ENCODE assay signal across 18 cellular contexts in genomic region chr11:22677153-22677890, GRCh38. TPM values are rescaled to one million over a fixed set of nuclear protein-coding genes. Genes with fewer than 3 reads are reported as not detected.
DNase-seq lines count a peak whose midpoint lies in the region; ATAC-seq and TF ChIP-seq lines count a peak whose summit lies in the region.
"Had no signal": no experiment of that assay in that cellular context is flagged by ENCODE, and none has a peak within 500 bp of the region (broad histone marks: within the 10 kb centered on the region; RNA-seq: fewer than 3 reads in every experiment).

No MANE protein-coding gene starts in this region.

- H3K27ac Mint-ChIP-seq in effector memory CD8-positive, alpha-beta T cell = no peak overlapping the region
- H3K27ac Mint-ChIP-seq: activated CD8-positive, alpha-beta T cell treated with anti-CD3 and anti-CD28 coated beads for 36 hours; brain; CD4-positive, alpha-beta memory T cell; GM23338 had no signal

- intact Hi-C loops in psoas muscle (cut with DNase I) = loop anchor here in 1 of 2 donors (5.0 kb wide), 1 partner anchor 45 kb away; no protein-coding TSS in a partner anchor

- peaks cover 3 to 12% of the 10 kb centered on the region in 2 donors for H3K27me3 Mint-ChIP-seq in effector memory CD8-positive, alpha-beta T cell
- H3K27me3 Mint-ChIP-seq: brain had no signal

- TF ChIP-seq CTCF in psoas muscle (IDR thresholded peaks at IDR 0.05) = no peak

- H3K27ac ChIP-seq in psoas muscle = peak overlapping the region; percentile 75
- H3K27ac ChIP-seq: left lung, RWPE1, testis had no signal

- no peaks in the 10 kb centered on the region for H3K9me3 ChIP-seq in psoas muscle
- H3K9me3 ChIP-seq: left lung, testis had no signal

- no peaks in the 10 kb centered on the region for H3K4me1 Mint-ChIP-seq in effector memory CD8-positive, alpha-beta T cell (ENCODE audit: low read depth in 2 of 2)
- H3K4me1 Mint-ChIP-seq: brain; CD4-positive, alpha-beta memory T cell had no signal

- H3K4me3 ChIP-seq in psoas muscle = no peak overlapping the region
- H3K4me3 ChIP-seq: GM23338, left lung, testis had no signal

- H3K27me3 ChIP-seq in psoas muscle (ENCODE audit: insufficient read depth in 3 of 3, low read length in 2 of 3) = no peaks in the 10 kb centered on the region
- H3K27me3 ChIP-seq: testis had no signal

- H3K4me1 ChIP-seq in psoas muscle = peaks cover 34% of the 10 kb centered on the region
- H3K4me1 ChIP-seq: left lung, testis had no signal

- no peaks in the 10 kb centered on the region for H3K36me3 ChIP-seq in psoas muscle (ENCODE audit: insufficient read depth in 1 of 2, low read depth in 1 of 2)
- H3K36me3 ChIP-seq: left lung had no signal

- H3K4me3 Mint-ChIP-seq in effector memory CD8-positive, alpha-beta T cell = no peak overlapping the region
- H3K4me3 Mint-ChIP-seq: activated CD8-positive, alpha-beta T cell treated with anti-CD3 and anti-CD28 coated beads for 36 hours; brain; CD4-positive, alpha-beta memory T cell; GM23338 had no signal

- no peaks in the 10 kb centered on the region for H3K9me3 Mint-ChIP-seq in effector memory CD8-positive, alpha-beta T cell
- H3K9me3 Mint-ChIP-seq: activated CD8-positive, alpha-beta T cell treated with anti-CD3 and anti-CD28 coated beads for 36 hours; brain; CD4-positive, alpha-beta memory T cell; GM23338 had no signal

- H3K36me3 Mint-ChIP-seq in effector memory CD8-positive, alpha-beta T cell (ENCODE audit: insufficient read depth) = no peaks in the 10 kb centered on the region
- H3K36me3 Mint-ChIP-seq: brain; CD4-positive, alpha-beta memory T cell had no signal

- WGBS in psoas muscle, 3 donors = 46 to 65% (median 55%) methylated on average over 4 of the region's 4 CpGs

- ATAC-seq in GM19324 (IDR thresholded peaks at IDR 0.05; ENCODE audit: low FRiP score, unreplicated experiment) (peak; percentile 62), HG03025 (IDR thresholded peaks at IDR 0.05; ENCODE audit: low FRiP score, unreplicated experiment) (peak; percentile 49), psoas muscle (peak; percentile 29 to 75 (median 62))
- ATAC-seq in effector memory CD8-positive, alpha-beta T cell (replicated peaks) = no peak
- ATAC-seq: activated CD8-positive, alpha-beta T cell treated with anti-CD3 and anti-CD28 coated beads for 36 hours; GM23338; left lung had no signal

- DNase-seq in SKM-1 (lab: John Stamatoyannopoulos, UW; ENCODE audit: unreplicated experiment) (peak; percentile 93), psoas muscle (no peak), hypothalamus (lab: John Stamatoyannopoulos, UW) (no peak)
- no peak for DNase-seq in effector memory CD8-positive, alpha-beta T cell
- no peak for DNase-seq in activated naive CD4-positive, alpha-beta T cell treated with Interleukin-2 at 50 U/mL for 16 hours
- DNase-seq: activated CD8-positive, alpha-beta T cell treated with anti-CD3 and anti-CD28 coated beads for 36 hours; activated effector memory CD4-positive, alpha-beta T cell treated with anti-CD3 and anti-CD28 coated beads, Interleukin-2, amount 50 U/mL, for 16 hours; CD4-positive, alpha-beta memory T cell; effector memory CD4-positive, alpha-beta T cell; left lung; NCI-H1105 treated with DMSO at 0.1 percent for 48 hours; T1000; testis had no signal

RNA-seq across cellular contexts. Expression of gene GAS2, which starts 10.9 kb away (rescaled TPM):
- 1 to 10 TPM; 2.2 to 4.6 (median 2.9) TPM for total RNA-seq in psoas muscle
- polyA plus RNA-seq in psoas muscle = 1 to 10 TPM in 1 of 3 donors, under 1 TPM in 2; 0.51 to 2.9 (median 0.63) TPM

RNA-seq across cellular contexts. Expression of gene FANCF, which starts 51.7 kb away (rescaled TPM):
- 1 to 10 TPM; 1.4 to 2.2 (median 1.7) TPM for total RNA-seq in psoas muscle
- polyA plus RNA-seq in psoas muscle = 1 to 10 TPM; 1.3 to 5.1 (median 2.4) TPM
